ENCODE assay signal across 9 cellular contexts in the genomic region with DNA sequence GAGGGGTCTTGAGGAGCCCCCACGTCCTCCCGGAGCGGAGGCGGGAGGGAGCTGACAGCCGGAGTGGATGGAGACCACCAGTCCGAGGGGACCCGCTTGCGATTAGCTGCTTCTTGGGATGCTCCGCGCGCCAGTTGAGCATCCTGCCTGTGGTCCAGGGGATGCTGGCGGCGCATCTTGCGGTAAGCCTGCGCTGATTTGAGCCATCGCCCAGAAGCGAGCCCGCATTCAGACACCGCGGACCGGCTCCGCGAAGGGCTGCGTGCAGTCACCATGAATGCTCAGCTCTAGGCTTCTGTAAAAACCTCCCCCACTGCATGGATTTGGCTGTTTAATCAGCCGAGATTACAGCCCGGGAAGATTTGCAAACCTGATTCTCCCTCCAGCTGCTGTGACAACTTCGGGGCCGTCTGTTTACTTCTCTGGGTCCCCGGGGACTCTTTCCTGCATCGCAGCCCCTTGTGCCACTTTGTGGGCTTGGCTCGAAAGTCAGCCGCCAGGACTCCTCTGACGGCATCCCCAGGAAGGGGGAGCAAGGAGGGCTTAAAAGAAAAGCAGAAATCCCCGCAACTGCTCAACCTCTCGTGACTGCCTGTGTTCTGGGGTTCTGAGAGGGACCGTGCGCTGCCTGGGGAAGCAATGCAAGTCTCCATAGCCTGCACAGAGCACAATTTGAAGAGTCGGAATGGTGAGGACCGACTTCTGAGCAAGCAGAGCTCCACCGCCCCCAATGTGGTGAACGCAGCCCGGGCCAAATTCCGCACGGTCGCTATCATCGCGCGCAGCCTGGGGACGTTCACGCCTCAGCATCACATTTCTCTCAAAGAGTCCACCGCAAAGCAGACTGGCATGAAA.
DNase-seq lines count a peak whose midpoint lies in the region; ATAC-seq lines count a peak whose summit lies in the region.
"Had no signal": no experiment of that assay in that cellular context is flagged by ENCODE, and none has a peak within 500 bp of the region (broad histone marks: within the 10 kb centered on the region; RNA-seq: fewer than 3 reads in every experiment).

No MANE protein-coding gene starts in this region.

- H3K4me1 ChIP-seq in muscle layer of colon (ENCODE audit: insufficient read depth, low read length), result peaks cover 8% of the 10 kb centered on the region

- H3K27me3 ChIP-seq in muscle layer of colon (ENCODE audit: control insufficient read depth in 1 of 2, insufficient read depth in 2 of 2, low read length in 2 of 2), result peaks cover 0 to 15% of the 10 kb centered on the region in 2 donors

- DNase-seq in NCI-H524 treated with DMSO at 0.1 percent for 48 hours (lab: John Stamatoyannopoulos, UW), result peak; percentile 56
- DNase-seq in ecto neural progenitor cell (ENCODE audit: low spot score), result peak; percentile 67
- no peak for DNase-seq in T-helper 9 cell
- DNase-seq in NCI-H1930 (lab: John Stamatoyannopoulos, UW), result no peak
- no peak for DNase-seq in NCI-H2107 treated with DMSO at 0.1 percent for 48 hours (lab: John Stamatoyannopoulos, UW; ENCODE audit: unreplicated experiment)
- DNase-seq in activated naive CD4-positive, alpha-beta T cell treated with Interleukin-2 at 50 U/mL for 16 hours, result no peak
- DNase-seq: natural killer cell had no signal

- H3K9me3 ChIP-seq in muscle layer of colon (ENCODE audit: low read length), result no peaks in the 10 kb centered on the region

- peak; percentile 74 for ATAC-seq in GM18909 (IDR thresholded peaks at IDR 0.05; ENCODE audit: poor library complexity, unreplicated experiment)

- H3K9ac ChIP-seq in muscle layer of colon (ENCODE audit: low read length), result no peak overlapping the region

- no peaks in the 10 kb centered on the region for H3K36me3 ChIP-seq in muscle layer of colon (ENCODE audit: insufficient read depth, low read length)

- H3K4me3 ChIP-seq in muscle layer of colon (ENCODE audit: low read depth in 1 of 2, low read length in 2 of 2), result peak overlapping the region; percentile 56 to 72

- H3K27ac ChIP-seq in muscle layer of colon (ENCODE audit: low read depth, low read length), result no peak overlapping the region

Comparison
In these comparisons a context has a peak if more than half of its experiments do, and no peak if none do; other contexts are left out.
1. DNase-seq: peak in NCI-H524 treated with DMSO at 0.1 percent for 48 hours (single experiment) and ecto neural progenitor cell (single experiment); none in T-helper 9 cell (single experiment), NCI-H1930 (0 of 2), NCI-H2107 treated with DMSO at 0.1 percent for 48 hours (single experiment) and activated naive CD4-positive, alpha-beta T cell treated with Interleukin-2 at 50 U/mL for 16 hours (single experiment).